Comparison of ENCODE assay signal across 8 cellular contexts in the genomic region with DNA sequence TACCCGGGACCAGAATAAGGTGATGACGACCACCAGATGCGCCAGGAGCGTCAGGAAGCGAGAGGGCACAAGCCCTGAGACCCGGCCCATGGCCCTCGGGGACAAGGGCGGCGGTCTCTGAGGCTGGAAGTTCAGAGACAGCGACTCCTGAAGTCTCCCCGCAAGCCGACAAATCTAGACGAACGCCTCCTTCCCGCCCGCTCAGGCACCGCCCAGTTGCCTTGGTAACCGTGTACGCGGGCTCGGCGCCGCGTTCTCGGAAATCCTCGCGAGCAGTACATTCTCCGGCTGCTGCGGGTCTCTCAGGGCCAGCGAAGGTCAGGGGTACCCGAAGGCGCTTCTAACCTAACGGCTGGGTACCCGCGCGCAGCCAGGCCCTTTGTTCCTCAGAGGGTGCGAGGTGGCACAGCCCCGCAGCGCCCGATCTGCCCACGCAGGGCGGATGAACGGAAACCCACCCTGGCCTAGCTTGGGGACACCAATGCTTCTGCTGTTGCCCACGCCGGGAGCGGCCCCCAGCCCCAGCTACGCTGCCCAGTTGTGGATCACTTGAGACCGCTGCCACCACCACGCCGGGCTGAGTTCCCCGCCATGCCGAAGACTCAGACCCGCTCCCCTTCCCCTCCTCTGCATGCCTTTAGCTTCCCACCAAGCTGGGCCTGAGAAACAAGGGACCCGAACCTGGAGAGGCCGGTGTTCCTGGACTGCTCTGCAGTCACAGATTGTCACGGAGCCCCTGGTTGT. TPM values are rescaled to one million over a fixed set of nuclear protein-coding genes. Genes with fewer than 3 reads are reported as not detected.
DNase-seq lines count a peak whose midpoint lies in the region; ATAC-seq and TF ChIP-seq lines count a peak whose summit lies in the region.

Gene TMEM107, minus strand, starts transcription at position 184 of the 744 bp plus-strand sequence. Its CDS starts 94 bp downstream, at position 90.

- H3K27ac ChIP-seq in right atrium auricular region (peak within 1 kb of the TSS; percentile 74), psoas muscle (peak within 1 kb of the TSS; percentile 37), aorta (ENCODE audit: low read depth in 1 of 2, low read length in 2 of 2) (peak within 1 kb of the TSS in 1 of 2 donors; percentile 43)

- no peaks in the 10 kb centered on the region for H3K27me3 Mint-ChIP-seq in T-helper 2 cell treated with Interferon-gamma antibody and Interleukin-4, amounts not matched to agents 5 μg/mL and 100 μg/mL, for 36 hours (ENCODE audit: low read depth)

- no peaks in the 10 kb centered on the region for H3K36me3 Mint-ChIP-seq in T-helper 2 cell treated with Interferon-gamma antibody and Interleukin-4, amounts not matched to agents 5 μg/mL and 100 μg/mL, for 36 hours (ENCODE audit: low read depth)

- H3K9me3 ChIP-seq in right atrium auricular region = no peaks in the 10 kb centered on the region
- no peaks in the 10 kb centered on the region for H3K9me3 ChIP-seq in psoas muscle
- H3K9me3 ChIP-seq in aorta (ENCODE audit: control insufficient read depth, low read length) = no peaks in the 10 kb centered on the region

- ATAC-seq in GM21786 (IDR thresholded peaks at IDR 0.05; ENCODE audit: unreplicated experiment) = peak; percentile 38
- ATAC-seq in psoas muscle = peak; percentile 45 to 62 (median 48)
- ATAC-seq in aorta (ENCODE audit: low FRiP score) = peak; percentile 90

- peak within 1 kb of the TSS; percentile 98 for H3K27ac Mint-ChIP-seq in T-helper 2 cell treated with Interferon-gamma antibody and Interleukin-4, amounts not matched to agents 5 μg/mL and 100 μg/mL, for 36 hours

- peaks cover 37% of the 10 kb centered on the region for H3K4me1 Mint-ChIP-seq in T-helper 2 cell treated with Interferon-gamma antibody and Interleukin-4, amounts not matched to agents 5 μg/mL and 100 μg/mL, for 36 hours (ENCODE audit: low read depth)

- intact Hi-C loops in psoas muscle (cut with DNase I) (loop anchor here in 1 of 2 donors (5.0 kb wide), 1 partner anchor 51 kb away; no protein-coding TSS in a partner anchor), aorta (cut with DNase I) (no loop called here)

- no peaks in the 10 kb centered on the region for H3K36me3 ChIP-seq in right atrium auricular region
- H3K36me3 ChIP-seq in psoas muscle (ENCODE audit: insufficient read depth in 1 of 2, low read depth in 1 of 2) = no peaks in the 10 kb centered on the region
- no peaks in the 10 kb centered on the region for H3K36me3 ChIP-seq in aorta (ENCODE audit: control insufficient read depth in 1 of 2, insufficient read depth in 2 of 2, low read length in 1 of 2)

- 5 to 6% (median 5%) methylated on average over 48 to 56 of the region's 56 CpGs for WGBS in psoas muscle, 3 donors
- 1 to 2% methylated on average over 56 of the region's 56 CpGs for WGBS in aorta, 2 donors

- peak within 1 kb of the TSS; percentile 97 for H3K4me3 Mint-ChIP-seq in T-helper 2 cell treated with Interferon-gamma antibody and Interleukin-4, amounts not matched to agents 5 μg/mL and 100 μg/mL, for 36 hours

- H3K4me1 ChIP-seq in right atrium auricular region = peaks cover 0 to 34% of the 10 kb centered on the region in 2 donors
- H3K4me1 ChIP-seq in psoas muscle = peaks cover 12% of the 10 kb centered on the region
- no peaks in the 10 kb centered on the region for H3K4me1 ChIP-seq in aorta (ENCODE audit: control insufficient read depth in 1 of 2, insufficient read depth in 2 of 2, low read length in 2 of 2)

- H3K4me3 ChIP-seq in right atrium auricular region (peak within 1 kb of the TSS; percentile 49 to 67), psoas muscle (peak within 1 kb of the TSS; percentile 75), aorta (ENCODE audit: low read length in 2 of 2) (peak within 1 kb of the TSS; percentile 17 to 29)

- DNase-seq in COLO829 (ENCODE audit: low spot score) = peak; percentile 65
- DNase-seq in NCI-H1105 treated with DMSO at 0.1 percent for 48 hours (lab: John Stamatoyannopoulos, UW) = peak; percentile 91
- peak; percentile 88 for DNase-seq in T-helper 2 cell treated with Interferon-gamma antibody and Interleukin-4, amounts not matched to agents 5 μg/mL and 100 μg/mL, for 36 hours (ENCODE audit: low spot score)
- peak in 57 of 58 donors; percentile 11 to 89 (median 69) for DNase-seq in anterior cingulate cortex (lab: John Stamatoyannopoulos, UW)
- peak; percentile 91 for DNase-seq in right atrium auricular region (ENCODE audit: low spot score)
- peak; percentile 86 to 90 for DNase-seq in psoas muscle
- DNase-seq in aorta = peak; percentile 92 to 96

- H3K9me3 Mint-ChIP-seq in T-helper 2 cell treated with Interferon-gamma antibody and Interleukin-4, amounts not matched to agents 5 μg/mL and 100 μg/mL, for 36 hours = no peaks in the 10 kb centered on the region

- H3K27me3 ChIP-seq in right atrium auricular region = no peaks in the 10 kb centered on the region
- H3K27me3 ChIP-seq in psoas muscle (ENCODE audit: insufficient read depth in 3 of 3, low read length in 2 of 3) = no peaks in the 10 kb centered on the region
- no peaks in the 10 kb centered on the region for H3K27me3 ChIP-seq in aorta (ENCODE audit: control insufficient read depth in 1 of 2, insufficient read depth in 2 of 2, low read length in 1 of 2)

- TF ChIP-seq CTCF in right atrium auricular region (IDR thresholded peaks at IDR 0.05) (no peak), psoas muscle (IDR thresholded peaks at IDR 0.05) (no peak)

RNA-seq across cellular contexts. Expression of gene TMEM107, which starts in this region (rescaled TPM):
- total RNA-seq in right atrium auricular region (10 to 100 TPM in 1 of 2 donors, 1 to 10 TPM in 1; 7.3 to 11.0 TPM), psoas muscle (1 to 10 TPM; 1.2 to 4.7 (median 2.9) TPM), aorta (10 to 100 TPM in 1 of 2 donors, 1 to 10 TPM in 1; 8.9 to 12.3 TPM)
- polyA plus RNA-seq in psoas muscle (1 to 10 TPM; 1.5 to 1.9 (median 1.8) TPM), aorta (10 to 100 TPM in 1 of 2 donors, 1 to 10 TPM in 1; 9.9 to 20.9 TPM)

Comparison
In these comparisons a context has a peak if more than half of its experiments do, and no peak if none do; other contexts are left out.
1. ATAC-seq: peak in every context shown above with its lines; median percentile 90 in aorta; 48 in psoas muscle; 38 in GM21786.
2. H3K4me3 ChIP-seq: peak in every context shown above with its lines; median percentile 75 in psoas muscle; 58 in right atrium auricular region; 23 in aorta.